Comparison of ENCODE assay signal across 8 cellular contexts in the genomic region with DNA sequence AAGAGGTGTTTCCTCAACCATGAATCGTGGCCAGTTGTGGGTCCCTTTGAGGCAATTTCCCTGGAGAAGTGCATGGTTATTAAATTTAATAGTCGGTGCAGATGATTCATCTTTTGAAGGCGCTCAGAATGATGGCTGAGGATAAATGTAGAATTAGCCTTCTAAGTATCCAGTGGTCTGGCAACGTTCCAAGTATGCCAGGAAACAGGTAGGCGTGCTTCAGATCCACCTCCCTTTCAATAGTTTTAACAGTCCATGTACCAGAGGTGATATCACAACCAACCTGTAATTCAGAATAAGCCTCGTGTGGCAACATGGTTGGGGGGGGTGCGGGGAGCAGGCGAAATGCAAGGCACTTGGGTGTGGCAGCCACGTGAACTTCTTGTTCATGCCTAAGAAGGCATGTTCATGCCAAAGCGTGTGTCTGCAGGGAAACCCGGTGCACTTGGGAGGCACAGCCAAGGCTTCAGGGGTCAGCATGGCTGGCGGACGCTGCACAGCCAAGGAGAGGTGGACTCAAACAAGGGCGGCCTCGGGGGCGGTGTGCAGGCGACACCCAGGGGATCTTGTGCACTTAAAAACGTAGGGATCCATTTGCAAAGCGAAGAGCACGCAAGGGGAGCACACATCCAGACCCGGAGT. TPM values are rescaled to one million over a fixed set of nuclear protein-coding genes. Genes with fewer than 3 reads are reported as not detected.
DNase-seq lines count a peak whose midpoint lies in the region; ATAC-seq and TF ChIP-seq lines count a peak whose summit lies in the region.

No MANE protein-coding gene starts in this region.

- peak overlapping the region in 1 of 11 experiments; percentile 71; a peak in 1 of 22 replicates for H3K9ac ChIP-seq in BLaER1 treated with 17β-estradiol and CSF1 and Interleukin-3, amounts not matched to agents 10 nM and 100 nM
- H3K9ac ChIP-seq in MM.1S (ENCODE audit: low read length): no peak overlapping the region

- no peaks in the 10 kb centered on the region for H3K36me3 ChIP-seq in BLaER1 treated with 17β-estradiol and CSF1 and Interleukin-3, amounts not matched to agents 10 nM and 100 nM
- no peaks in the 10 kb centered on the region for H3K36me3 ChIP-seq in MM.1S (replicated peaks; ENCODE audit: insufficient read depth, low read length)
- no peaks in the 10 kb centered on the region for H3K36me3 ChIP-seq in A673 (ENCODE audit: insufficient read depth, low read length, poor library complexity, severe bottlenecking)

- H3K9me3 ChIP-seq in BLaER1 treated with 17β-estradiol and CSF1 and Interleukin-3, amounts not matched to agents 10 nM and 100 nM (replicated peaks in 1 of 11): no peaks in the 10 kb centered on the region
- H3K9me3 ChIP-seq in MM.1S (replicated peaks; ENCODE audit: insufficient read depth, low read length) (no peaks in the 10 kb centered on the region), A673 (ENCODE audit: low read depth, low read length, poor library complexity, severe bottlenecking) (no peaks in the 10 kb centered on the region)

- TF ChIP-seq CTCF in MM.1S (IDR thresholded peaks at IDR 0.05; ENCODE audit: low read length) (no peak), A673 (conservative IDR thresholded peaks at IDR 0.05; ENCODE audit: low read depth, low read length) (no peak)

- no TSS peak for BruUV-seq in A673 (replicated peaks; lab: Mats Ljungman, UMichigan)

- H3F3A ChIP-seq in MM.1S (ENCODE audit: insufficient read depth, low read length): no peaks in the 10 kb centered on the region; the same call in none of the 2 replicates

- no peak overlapping the region for H2AFZ ChIP-seq in MM.1S (ENCODE audit: low read length)

- peaks cover 0 to 50% (median 7%) of the 10 kb centered on the region in 11 experiments; a peak in 7 of 22 replicates for H4K20me1 ChIP-seq in BLaER1 treated with 17β-estradiol and CSF1 and Interleukin-3, amounts not matched to agents 10 nM and 100 nM
- H4K20me1 ChIP-seq in MM.1S (ENCODE audit: insufficient read depth, low read length): no peaks in the 10 kb centered on the region

- POLR2A ChIA-PET in A673 (lab: Charles Lee; ENCODE audit: low non-redundant PET): no interaction called here

- H3K9me2 ChIP-seq in MM.1S (replicated peaks; ENCODE audit: insufficient read depth, low read length): no peaks in the 10 kb centered on the region

- H3K27me3 ChIP-seq in BLaER1 treated with 17β-estradiol and CSF1 and Interleukin-3, amounts not matched to agents 10 nM and 100 nM: peaks cover 39 to 68% (median 53%) of the 10 kb centered on the region in 11 experiments
- H3K27me3 ChIP-seq in MM.1S (replicated peaks; ENCODE audit: insufficient read depth, low read length) (peaks cover 14% of the 10 kb centered on the region; the same call in 1 of the 2 replicates), A673 (replicated peaks; ENCODE audit: insufficient read depth, low read depth, low read length, poor library complexity) (no peaks in the 10 kb centered on the region)

- ATAC-seq in left colon (peak; percentile 49), GM21515 (IDR thresholded peaks at IDR 0.05; ENCODE audit: unreplicated experiment) (no peak)

- H3K79me2 ChIP-seq in MM.1S (ENCODE audit: low read length): no peaks in the 10 kb centered on the region

- H3K27ac ChIP-seq in BLaER1 treated with 17β-estradiol and CSF1 and Interleukin-3, amounts not matched to agents 10 nM and 100 nM: no peak overlapping the region
- H3K27ac ChIP-seq in MM.1S (ENCODE audit: low read length) (no peak overlapping the region), A673 (ENCODE audit: low read depth, low read length, poor library complexity, severe bottlenecking) (no peak overlapping the region)

- intact Hi-C loops in left colon (cut with DNase I, micrococcal nuclease): loop anchor here in 1 of 2 donors (10.0 kb wide), 1 partner anchor 141 kb away; no protein-coding TSS in a partner anchor
- intact Hi-C loops in A673 (cut with micrococcal nuclease; ENCODE audit: unreplicated experiment): no loop called here

- H3K4me1 ChIP-seq in BLaER1 treated with 17β-estradiol and CSF1 and Interleukin-3, amounts not matched to agents 10 nM and 100 nM: peaks cover 34 to 88% (median 73%) of the 10 kb centered on the region in 10 experiments
- H3K4me1 ChIP-seq in MM.1S (ENCODE audit: low read length) (peaks cover 52% of the 10 kb centered on the region), A673 (ENCODE audit: insufficient read depth, low read length, poor library complexity, severe bottlenecking) (peaks cover 24% of the 10 kb centered on the region)

- DNase-seq in MM.1S: peak; percentile 27
- DNase-seq in activated CD4-positive, alpha-beta T cell treated with anti-CD3 and anti-CD28 coated beads for 4 hours: peak; percentile 26 to 42
- peak; percentile 41 to 49 for DNase-seq in left colon
- DNase-seq in effector CD8-positive, alpha-beta T cell (lab: John Stamatoyannopoulos, UW): no peak
- no peak for DNase-seq in stimulated activated CD4-positive, alpha-beta T cell treated with anti-CD3 and anti-CD28 coated beads, Interleukin-2, amount 100 ng/mL, for 48 hours
- no peak for DNase-seq in A673 (ENCODE audit: low spot score)

- H3K4me2 ChIP-seq in BLaER1 treated with 17β-estradiol and CSF1 and Interleukin-3, amounts not matched to agents 10 nM and 100 nM: peak overlapping the region; percentile 89 to 100 (median 98)
- H3K4me2 ChIP-seq in MM.1S (ENCODE audit: low read depth, low read length): no peak overlapping the region

- peak overlapping the region in 4 of 10 experiments; percentile 67 to 74 (median 70); a peak in 3 of 20 replicates for H3K4me3 ChIP-seq in BLaER1 treated with 17β-estradiol and CSF1 and Interleukin-3, amounts not matched to agents 10 nM and 100 nM
- H3K4me3 ChIP-seq in MM.1S (ENCODE audit: low read length): no peak overlapping the region
- H3K4me3 ChIP-seq in A673 (ENCODE audit: low read depth, low read length, poor library complexity, severe bottlenecking): no peak overlapping the region

- CTCF ChIA-PET in A673 (lab: Charles Lee): no interaction called here

RNA-seq across cellular contexts. Expression of a gene that starts 5.2 kb away (rescaled TPM):
- total RNA-seq in left colon (1 to 10 TPM; 1.6 TPM), A673 (2021) (22.9 and 23.5 TPM in 2 replicates)

Comparison
In these comparisons a context has a peak if more than half of its experiments do, and no peak if none do; other contexts are left out.
1. DNase-seq: peak in MM.1S (single experiment), activated CD4-positive, alpha-beta T cell treated with anti-CD3 and anti-CD28 coated beads for 4 hours (2 of 2) and left colon (2 of 2); none in effector CD8-positive, alpha-beta T cell (single experiment), stimulated activated CD4-positive, alpha-beta T cell treated with anti-CD3 and anti-CD28 coated beads, Interleukin-2, amount 100 ng/mL, for 48 hours (0 of 2) and A673 (single experiment).